In the genomic region with DNA sequence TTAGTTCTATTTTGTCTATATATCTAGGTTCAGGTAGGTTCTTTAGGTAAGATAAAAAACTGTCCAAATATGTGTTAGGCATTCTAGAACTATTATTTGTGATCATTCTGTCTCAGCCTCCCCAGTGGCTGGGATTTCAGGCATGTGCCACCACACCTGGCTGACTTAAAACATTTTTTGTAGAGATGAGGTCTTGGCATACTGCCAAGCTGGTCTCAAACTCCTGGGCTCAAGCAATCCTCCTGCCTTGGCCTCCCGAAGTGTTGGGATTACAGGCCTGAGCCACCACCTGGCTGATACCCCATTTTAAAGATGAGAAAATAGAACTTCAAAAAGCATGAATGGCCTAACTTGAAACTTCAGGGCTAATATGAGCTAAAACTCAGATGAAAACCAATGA, we compare ENCODE assay signal across 3 cellular contexts.
TF ChIP-seq lines count a peak whose summit lies in the region.

No MANE protein-coding gene starts in this region.

TF ChIP-seq in SK-N-SH, 30 proteins besides CTCF, POLR2A, EP300 and RAD21:
- TF ChIP-seq MEF2A (IDR thresholded peaks at IDR 0.05; ENCODE audit: borderline replicate concordance, low read depth) (no peak), RXRA (IDR thresholded peaks at IDR 0.05; ENCODE audit: borderline replicate concordance, low read depth) (no peak), NFIC (IDR thresholded peaks at IDR 0.05; ENCODE audit: borderline replicate concordance) (peak; percentile 19; the same call in 1 of the 2 replicates)
TF ChIP-seq in SK-N-SH: peak in this region for 1.

TF ChIP-seq in SK-N-SH treated with all-trans-retinoic acid at 6 μM for 48 hours, 23 proteins besides CTCF, POLR2A, EP300 and RAD21:
- no peak for TF ChIP-seq TSHZ2 (CRISPR knock-in tag; IDR thresholded peaks at IDR 0.05)
- no peak for TF ChIP-seq ARNTL (CRISPR knock-in tag; IDR thresholded peaks at IDR 0.05; ENCODE audit: borderline replicate concordance, low read depth)
- no peak for TF ChIP-seq BACH2 (CRISPR knock-in tag; IDR thresholded peaks at IDR 0.05; ENCODE audit: borderline replicate concordance)
- no peak for TF ChIP-seq ZNF70 (CRISPR knock-in tag; IDR thresholded peaks at IDR 0.05)
- no peak for TF ChIP-seq CSDC2 (CRISPR knock-in tag; IDR thresholded peaks at IDR 0.05)
- TF ChIP-seq ZNF565 (CRISPR knock-in tag; conservative IDR thresholded peaks at IDR 0.05; ENCODE audit: low read depth) = no peak
- TF ChIP-seq, protein P1, sequence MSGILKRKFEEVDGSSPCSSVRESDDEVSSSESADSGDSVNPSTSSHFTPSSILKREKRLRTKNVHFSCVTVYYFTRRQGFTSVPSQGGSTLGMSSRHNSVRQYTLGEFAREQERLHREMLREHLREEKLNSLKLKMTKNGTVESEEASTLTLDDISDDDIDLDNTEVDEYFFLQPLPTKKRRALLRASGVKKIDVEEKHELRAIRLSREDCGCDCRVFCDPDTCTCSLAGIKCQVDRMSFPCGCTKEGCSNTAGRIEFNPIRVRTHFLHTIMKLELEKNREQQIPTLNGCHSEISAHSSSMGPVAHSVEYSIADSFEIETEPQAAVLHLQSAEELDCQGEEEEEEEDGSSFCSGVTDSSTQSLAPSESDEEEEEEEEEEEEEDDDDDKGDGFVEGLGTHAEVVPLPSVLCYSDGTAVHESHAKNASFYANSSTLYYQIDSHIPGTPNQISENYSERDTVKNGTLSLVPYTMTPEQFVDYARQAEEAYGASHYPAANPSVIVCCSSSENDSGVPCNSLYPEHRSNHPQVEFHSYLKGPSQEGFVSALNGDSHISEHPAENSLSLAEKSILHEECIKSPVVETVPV (CRISPR knock-in tag; IDR thresholded peaks at IDR 0.05) = no peak
- TF ChIP-seq, protein P2, sequence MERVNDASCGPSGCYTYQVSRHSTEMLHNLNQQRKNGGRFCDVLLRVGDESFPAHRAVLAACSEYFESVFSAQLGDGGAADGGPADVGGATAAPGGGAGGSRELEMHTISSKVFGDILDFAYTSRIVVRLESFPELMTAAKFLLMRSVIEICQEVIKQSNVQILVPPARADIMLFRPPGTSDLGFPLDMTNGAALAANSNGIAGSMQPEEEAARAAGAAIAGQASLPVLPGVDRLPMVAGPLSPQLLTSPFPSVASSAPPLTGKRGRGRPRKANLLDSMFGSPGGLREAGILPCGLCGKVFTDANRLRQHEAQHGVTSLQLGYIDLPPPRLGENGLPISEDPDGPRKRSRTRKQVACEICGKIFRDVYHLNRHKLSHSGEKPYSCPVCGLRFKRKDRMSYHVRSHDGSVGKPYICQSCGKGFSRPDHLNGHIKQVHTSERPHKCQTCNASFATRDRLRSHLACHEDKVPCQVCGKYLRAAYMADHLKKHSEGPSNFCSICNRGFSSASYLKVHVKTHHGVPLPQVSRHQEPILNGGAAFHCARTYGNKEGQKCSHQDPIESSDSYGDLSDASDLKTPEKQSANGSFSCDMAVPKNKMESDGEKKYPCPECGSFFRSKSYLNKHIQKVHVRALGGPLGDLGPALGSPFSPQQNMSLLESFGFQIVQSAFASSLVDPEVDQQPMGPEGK (CRISPR knock-in tag; IDR thresholded peaks at IDR 0.05; ENCODE audit: borderline replicate concordance) = no peak
- no peak for TF ChIP-seq RARB (CRISPR knock-in tag; IDR thresholded peaks at IDR 0.05)
- TF ChIP-seq ZNF8 (CRISPR knock-in tag; IDR thresholded peaks at IDR 0.05) = no peak
- no peak for TF ChIP-seq SNAI2 (CRISPR knock-in tag; IDR thresholded peaks at IDR 0.05)
- TF ChIP-seq TCF4 (CRISPR knock-in tag; IDR thresholded peaks at IDR 0.05; ENCODE audit: borderline replicate concordance) = no peak

TF ChIP-seq in HepG2, 621 proteins besides CTCF, POLR2A, EP300 and RAD21:
- TF ChIP-seq ZNF737 (CRISPR knock-in tag; IDR thresholded peaks at IDR 0.05; ENCODE audit: borderline replicate concordance) = no peak
- TF ChIP-seq AKAP8 (CRISPR knock-in tag; IDR thresholded peaks at IDR 0.05) = no peak
- no peak for TF ChIP-seq GTF2F1 (IDR thresholded peaks at IDR 0.05; ENCODE audit: low read length)
- no peak for TF ChIP-seq KDM4B (CRISPR knock-in tag; IDR thresholded peaks at IDR 0.05)
- TF ChIP-seq, protein P3, sequence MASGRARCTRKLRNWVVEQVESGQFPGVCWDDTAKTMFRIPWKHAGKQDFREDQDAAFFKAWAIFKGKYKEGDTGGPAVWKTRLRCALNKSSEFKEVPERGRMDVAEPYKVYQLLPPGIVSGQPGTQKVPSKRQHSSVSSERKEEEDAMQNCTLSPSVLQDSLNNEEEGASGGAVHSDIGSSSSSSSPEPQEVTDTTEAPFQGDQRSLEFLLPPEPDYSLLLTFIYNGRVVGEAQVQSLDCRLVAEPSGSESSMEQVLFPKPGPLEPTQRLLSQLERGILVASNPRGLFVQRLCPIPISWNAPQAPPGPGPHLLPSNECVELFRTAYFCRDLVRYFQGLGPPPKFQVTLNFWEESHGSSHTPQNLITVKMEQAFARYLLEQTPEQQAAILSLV (CRISPR knock-in tag; IDR thresholded peaks at IDR 0.05; ENCODE audit: borderline replicate concordance) = no peak
- no peak for TF ChIP-seq ZSCAN20 (CRISPR knock-in tag; IDR thresholded peaks at IDR 0.05; ENCODE audit: borderline replicate concordance)
- peak; percentile 38; the same call in 1 of the 2 replicates for TF ChIP-seq ZNF770 (CRISPR knock-in tag; IDR thresholded peaks at IDR 0.05)
- no peak for TF ChIP-seq ZNF256 (CRISPR knock-in tag; conservative IDR thresholded peaks at IDR 0.05)
- TF ChIP-seq ZNF724P (CRISPR knock-in tag; IDR thresholded peaks at IDR 0.05; ENCODE audit: borderline replicate concordance) = no peak
- peak; percentile 71; the same call in 1 of the 2 replicates for TF ChIP-seq LCORL (IDR thresholded peaks at IDR 0.05)
- TF ChIP-seq LCORL (CRISPR knock-in tag; IDR thresholded peaks at IDR 0.05) = no peak
- TF ChIP-seq, protein P4, sequence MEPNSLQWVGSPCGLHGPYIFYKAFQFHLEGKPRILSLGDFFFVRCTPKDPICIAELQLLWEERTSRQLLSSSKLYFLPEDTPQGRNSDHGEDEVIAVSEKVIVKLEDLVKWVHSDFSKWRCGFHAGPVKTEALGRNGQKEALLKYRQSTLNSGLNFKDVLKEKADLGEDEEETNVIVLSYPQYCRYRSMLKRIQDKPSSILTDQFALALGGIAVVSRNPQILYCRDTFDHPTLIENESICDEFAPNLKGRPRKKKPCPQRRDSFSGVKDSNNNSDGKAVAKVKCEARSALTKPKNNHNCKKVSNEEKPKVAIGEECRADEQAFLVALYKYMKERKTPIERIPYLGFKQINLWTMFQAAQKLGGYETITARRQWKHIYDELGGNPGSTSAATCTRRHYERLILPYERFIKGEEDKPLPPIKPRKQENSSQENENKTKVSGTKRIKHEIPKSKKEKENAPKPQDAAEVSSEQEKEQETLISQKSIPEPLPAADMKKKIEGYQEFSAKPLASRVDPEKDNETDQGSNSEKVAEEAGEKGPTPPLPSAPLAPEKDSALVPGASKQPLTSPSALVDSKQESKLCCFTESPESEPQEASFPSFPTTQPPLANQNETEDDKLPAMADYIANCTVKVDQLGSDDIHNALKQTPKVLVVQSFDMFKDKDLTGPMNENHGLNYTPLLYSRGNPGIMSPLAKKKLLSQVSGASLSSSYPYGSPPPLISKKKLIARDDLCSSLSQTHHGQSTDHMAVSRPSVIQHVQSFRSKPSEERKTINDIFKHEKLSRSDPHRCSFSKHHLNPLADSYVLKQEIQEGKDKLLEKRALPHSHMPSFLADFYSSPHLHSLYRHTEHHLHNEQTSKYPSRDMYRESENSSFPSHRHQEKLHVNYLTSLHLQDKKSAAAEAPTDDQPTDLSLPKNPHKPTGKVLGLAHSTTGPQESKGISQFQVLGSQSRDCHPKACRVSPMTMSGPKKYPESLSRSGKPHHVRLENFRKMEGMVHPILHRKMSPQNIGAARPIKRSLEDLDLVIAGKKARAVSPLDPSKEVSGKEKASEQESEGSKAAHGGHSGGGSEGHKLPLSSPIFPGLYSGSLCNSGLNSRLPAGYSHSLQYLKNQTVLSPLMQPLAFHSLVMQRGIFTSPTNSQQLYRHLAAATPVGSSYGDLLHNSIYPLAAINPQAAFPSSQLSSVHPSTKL (CRISPR knock-in tag; IDR thresholded peaks at IDR 0.05) = no peak
- no peak for TF ChIP-seq GATA4 (IDR thresholded peaks at IDR 0.05; ENCODE audit: borderline replicate concordance, low read depth)
